Comparison of ENCODE assay signal across 18 cellular contexts in genomic region chr5:181056431-181056830, GRCh38. TPM values are rescaled to one million over a fixed set of nuclear protein-coding genes. Genes with fewer than 3 reads are reported as not detected.
A peak's percentile ranks its signal among the peaks of the same experiment; 100 is the strongest.
DNase-seq lines count a peak whose midpoint lies in the region; ATAC-seq, FAIRE-seq and TF ChIP-seq lines count a peak whose summit lies in the region.
"Had no signal": no experiment of that assay in that cellular context is flagged by ENCODE, and none has a peak within 500 bp of the region (broad histone marks: within the 10 kb centered on the region; RNA-seq: fewer than 3 reads in every experiment).

No MANE protein-coding gene starts in this region.

- no CpG with 5 or more reads among the region's 8 CpGs for WGBS in neuronal stem cell (ENCODE audit: extremely low coverage in 2 of 2, insufficient read length in 2 of 2, insufficient replicate concordance in 1 of 2), 2 donors

- H2BK12ac ChIP-seq in neuronal stem cell (ENCODE audit: low read length), result no peak overlapping the region

- H2AFZ ChIP-seq in neuronal stem cell (ENCODE audit: low read length), result no peak overlapping the region
- H2AFZ ChIP-seq: GM23248 had no signal

- H3K9me3 ChIP-seq in neuronal stem cell (replicated peaks in 1 of 2; ENCODE audit: control insufficient read depth in 2 of 2, insufficient read depth in 1 of 2, low read depth in 1 of 2, low read length in 2 of 2), result peaks cover 0 to 4% of the 10 kb centered on the region in 2 donors
- no peaks in the 10 kb centered on the region for H3K9me3 ChIP-seq in vagina
- H3K9me3 ChIP-seq: BE2C, HAP-1 had no signal

- DNase-seq in GM20000 (ENCODE audit: low spot score) (peak; percentile 8), bronchial epithelial cell (ENCODE audit: low read depth) (no peak), neuronal stem cell (ENCODE audit: low spot score) (no peak), vagina (ENCODE audit: extremely low spot score in 2 of 2) (peak; percentile 37 to 42)
- DNase-seq: ACHN; BE2C; C1 segment of cervical spinal cord; CD4-positive, CD25-positive, alpha-beta regulatory T cell; CD8-positive, alpha-beta memory T cell; COR-L47; DMS 273 treated with DMSO at 0.1 percent for 48 hours; GM23248 had no signal

- peak; percentile 47 for FAIRE-seq in bronchial epithelial cell (lab: Jason Lieb, UNC)
- FAIRE-seq: A204.1, G401.6, GM12891 had no signal

- H3K23ac ChIP-seq in neuronal stem cell (ENCODE audit: low read depth, low read length, poor library complexity), result no peak overlapping the region

- H2BK15ac ChIP-seq in neuronal stem cell (ENCODE audit: low read length), result no peak overlapping the region

- H3K36me3 ChIP-seq in bronchial epithelial cell (ENCODE audit: control insufficient read depth, insufficient read depth, low read length) (no peaks in the 10 kb centered on the region), neuronal stem cell (replicated peaks in 1 of 2; ENCODE audit: control insufficient read depth in 2 of 2, insufficient read depth in 2 of 2, low read length in 2 of 2) (peaks cover 0 to 2% of the 10 kb centered on the region in 2 donors), vagina (no peaks in the 10 kb centered on the region)
- H3K36me3 ChIP-seq: BE2C, HAP-1 had no signal

- H2BK5ac ChIP-seq in neuronal stem cell (ENCODE audit: low read length), result no peak overlapping the region

- H3K27me3 ChIP-seq in bronchial epithelial cell (ENCODE audit: control insufficient read depth, insufficient read depth, low read length) (peaks cover 30% of the 10 kb centered on the region), neuronal stem cell (ENCODE audit: control insufficient read depth in 3 of 3, insufficient read depth in 3 of 3, low read depth in 1 of 3, low read length in 3 of 3) (peaks cover 38 to 96% (median 92%) of the 10 kb centered on the region in 3 experiments), vagina (peaks cover 11% of the 10 kb centered on the region)

- intact Hi-C loops in vagina (cut with DNase I), result no loop called here

- H3K4me2 ChIP-seq in neuronal stem cell (ENCODE audit: insufficient read depth, low read length, poor library complexity, severe bottlenecking), result no peak overlapping the region

- H3K9ac ChIP-seq in neuronal stem cell (ENCODE audit: low read depth, low read length, poor library complexity), result no peak overlapping the region
- H3K9ac ChIP-seq: GM23248 had no signal

- no peak overlapping the region for H4K91ac ChIP-seq in neuronal stem cell (ENCODE audit: low read depth, low read length, poor library complexity)

- H3K4ac ChIP-seq in neuronal stem cell (ENCODE audit: low read length), result no peak overlapping the region

- H3K4me1 ChIP-seq in neuronal stem cell (ENCODE audit: control insufficient read depth in 2 of 2, insufficient read depth in 1 of 2, low read depth in 1 of 2, low read length in 2 of 2) (peaks cover 0 to 4% of the 10 kb centered on the region in 2 donors), vagina (peaks cover 25% of the 10 kb centered on the region)
- H3K4me1 ChIP-seq: BE2C, HAP-1 had no signal

- no peak overlapping the region for H3K18ac ChIP-seq in neuronal stem cell (ENCODE audit: low read length)

- H4K8ac ChIP-seq in neuronal stem cell (ENCODE audit: low read depth, low read length), result no peak overlapping the region

- H2AK5ac ChIP-seq in neuronal stem cell (ENCODE audit: low read depth, low read length), result no peak overlapping the region

- H3K4me3 ChIP-seq in bronchial epithelial cell (ENCODE audit: low read depth, low read length) (no peak overlapping the region), neuronal stem cell (ENCODE audit: low read length in 2 of 2) (no peak overlapping the region), vagina (no peak overlapping the region)
- H3K4me3 ChIP-seq: GM23248, HAP-1 had no signal

- H3K14ac ChIP-seq in neuronal stem cell (ENCODE audit: low read length), result peak overlapping the region; percentile 63

- TF ChIP-seq CTCF in GM20000 (IDR thresholded peaks at IDR 0.05; ENCODE audit: extremely low read depth, missing control alignments) (no peak), bronchial epithelial cell (IDR thresholded peaks at IDR 0.05; ENCODE audit: insufficient read depth, low read length, severe bottlenecking) (no peak), vagina (IDR thresholded peaks at IDR 0.05) (no peak)

- H3K79me1 ChIP-seq in neuronal stem cell (ENCODE audit: low read depth, low read length), result no peaks in the 10 kb centered on the region

- TF ChIP-seq POLR2A in vagina (IDR thresholded peaks at IDR 0.05), result no peak

- no peak for ATAC-seq in GM21447 (IDR thresholded peaks at IDR 0.05; ENCODE audit: unreplicated experiment)
- ATAC-seq in GM18867 (IDR thresholded peaks at IDR 0.05; ENCODE audit: unreplicated experiment), result no peak

- no peak overlapping the region for H2BK120ac ChIP-seq in neuronal stem cell (ENCODE audit: low read depth, low read length)

- no peak overlapping the region for H3K27ac ChIP-seq in neuronal stem cell (replicated peaks; ENCODE audit: low read length)
- H3K27ac ChIP-seq in vagina, result no peak overlapping the region
- H3K27ac ChIP-seq: GM23248 had no signal

RNA-seq across cellular contexts. Expression of gene BTNL9, which starts 16.4 kb away (rescaled TPM):
- total RNA-seq in bronchial epithelial cell (0.13 TPM in 1 of 2 replicates, not detected in the other), vagina (34.1 TPM)
- 0.11 TPM for polyA plus RNA-seq in neuronal stem cell (2013, experiment 1 of 2)
- polyA plus RNA-seq in neuronal stem cell (2013, experiment 2 of 2), result 0.21 TPM
- total RNA-seq: CD4-positive, CD25-positive, alpha-beta regulatory T cell; CD8-positive, alpha-beta memory T cell; GM23248 had no signal
- polyA plus RNA-seq: CD4-positive, CD25-positive, alpha-beta regulatory T cell; CD8-positive, alpha-beta memory T cell; GM23248 had no signal

Comparison
In these comparisons a context has a peak if more than half of its experiments do, and no peak if none do; other contexts are left out.
1. DNase-seq: peak in GM20000 (single experiment) and vagina (2 of 2); none in bronchial epithelial cell (single experiment) and neuronal stem cell (single experiment).
2. RNA of gene BTNL9, which starts 16.4 kb away (total RNA-seq): 34.1 TPM in vagina (single experiment); 0.13 TPM in bronchial epithelial cell; every median in the first group is over 10 times any median in the second.